In genomic region chr7:7641129-7641663, GRCh38 we compare ENCODE assay signal across 8 cellular contexts. TPM values are rescaled to one million over a fixed set of nuclear protein-coding genes. Genes with fewer than 3 reads are reported as not detected.
DNase-seq lines count a peak whose midpoint lies in the region; ATAC-seq, FAIRE-seq and TF ChIP-seq lines count a peak whose summit lies in the region.

No MANE protein-coding gene starts in this region.

- peak overlapping the region; percentile 99 for H3K56ac ChIP-seq in mesendoderm (ENCODE audit: low read length)

- peak overlapping the region; percentile 89 for H3K4me2 ChIP-seq in mesendoderm (ENCODE audit: low read length)

- H3K36me3 ChIP-seq in mesendoderm (ENCODE audit: control insufficient read depth, insufficient read depth, low read length) (no peaks in the 10 kb centered on the region), aorta (ENCODE audit: control insufficient read depth in 1 of 2, insufficient read depth in 2 of 2, low read length in 1 of 2) (no peaks in the 10 kb centered on the region)

- no peaks in the 10 kb centered on the region for H3K9me3 ChIP-seq in aorta (ENCODE audit: control insufficient read depth, low read length)

- intact Hi-C loops in aorta (cut with DNase I), result loop anchor here (2.0 to 10.0 kb wide), 2 partner anchors 74 to 456 kb away; partner anchors contain the start of genes C1GALT1 (in 1 of the 2) and MIOS (in 1 of the 2)

- DNase-seq in SKM-1 treated with dmso at 0.1 percent for 144 hours (lab: John Stamatoyannopoulos, UW; ENCODE audit: unreplicated experiment), result peak; percentile 24
- no peak for DNase-seq in SKM-1 (lab: John Stamatoyannopoulos, UW; ENCODE audit: unreplicated experiment)
- peak; percentile 28 for DNase-seq in HCEC 1CT
- DNase-seq in NCI-H69 (lab: John Stamatoyannopoulos, UW), result peak; percentile 77
- peak; percentile 57 for DNase-seq in mesendoderm
- no peak for DNase-seq in aorta
- DNase-seq in D721Med (ENCODE audit: insufficient read length, low spot score), result no peak

- H3K4ac ChIP-seq in mesendoderm (ENCODE audit: low read depth, low read length), result no peak overlapping the region

- H3K79me1 ChIP-seq in mesendoderm (ENCODE audit: low read length), result peaks cover 5% of the 10 kb centered on the region

- peak; percentile 6 for ATAC-seq in aorta (ENCODE audit: low FRiP score)

- no peak overlapping the region for H3K18ac ChIP-seq in mesendoderm (ENCODE audit: low read length)

- no peak overlapping the region for H3K23ac ChIP-seq in mesendoderm (ENCODE audit: low read length)

- no peak overlapping the region for H4K5ac ChIP-seq in mesendoderm (ENCODE audit: low read length)

- H3K4me3 ChIP-seq in mesendoderm (ENCODE audit: low read length), result peak overlapping the region; percentile 96
- H3K4me3 ChIP-seq in aorta (ENCODE audit: low read length in 2 of 2), result peak overlapping the region; percentile 45 to 59

- H3K27me3 ChIP-seq in mesendoderm (ENCODE audit: insufficient read depth, low read length, poor library complexity), result no peaks in the 10 kb centered on the region
- H3K27me3 ChIP-seq in aorta (ENCODE audit: control insufficient read depth in 1 of 2, insufficient read depth in 2 of 2, low read length in 1 of 2), result no peaks in the 10 kb centered on the region

- H3K9ac ChIP-seq in mesendoderm (ENCODE audit: low read length), result peak overlapping the region; percentile 90

- H2BK15ac ChIP-seq in mesendoderm (replicated peaks; ENCODE audit: low read depth), result no peak overlapping the region

- H4K8ac ChIP-seq in mesendoderm (ENCODE audit: low read depth, low read length), result no peak overlapping the region

- WGBS in mesendoderm (ENCODE audit: extremely low coverage, insufficient coverage, low lambda C conversion rate), result no CpG with 5 or more reads among the region's 22 CpGs
- 4% methylated on average over 22 of the region's 22 CpGs for whole genome bisulfite sequencing in aorta, 2 donors

- TF ChIP-seq CTCF in D721Med (IDR thresholded peaks at IDR 0.05; ENCODE audit: insufficient read depth, missing control alignments), result no peak

- H2AK5ac ChIP-seq in mesendoderm (ENCODE audit: low read length), result no peak overlapping the region

- H3K4me1 ChIP-seq in mesendoderm (ENCODE audit: control insufficient read depth, low read depth, low read length), result no peaks in the 10 kb centered on the region
- H3K4me1 ChIP-seq in aorta (ENCODE audit: control insufficient read depth in 1 of 2, insufficient read depth in 2 of 2, low read length in 2 of 2), result peaks cover 0 to 2% of the 10 kb centered on the region in 2 donors

- H3K79me2 ChIP-seq in mesendoderm (ENCODE audit: control insufficient read depth, insufficient read depth, low read length), result peaks cover 2% of the 10 kb centered on the region

- H3K27ac ChIP-seq in cingulate gyrus (ENCODE audit: low read depth, low read length) (peak overlapping the region; percentile 83), mesendoderm (ENCODE audit: low read depth, low read length) (peak overlapping the region; percentile 77), aorta (ENCODE audit: low read depth in 1 of 2, low read length in 2 of 2) (no peak overlapping the region)

- no peak overlapping the region for H2BK120ac ChIP-seq in mesendoderm (ENCODE audit: low read depth, low read length)

- FAIRE-seq in D721Med (lab: Jason Lieb, UNC), result no peak

- H2BK5ac ChIP-seq in mesendoderm (ENCODE audit: low read length), result no peak overlapping the region

RNA-seq across cellular contexts. Expression of gene UMAD1, which starts 0.6 kb away (rescaled TPM):
- 9.9 TPM for polyA plus RNA-seq in mesendoderm (2013, experiment 1 of 2)
- 10.6 TPM for polyA plus RNA-seq in mesendoderm (2013, experiment 2 of 2)
- 10 to 100 TPM; 14.5 to 18.9 TPM for total RNA-seq in aorta
- polyA plus RNA-seq in aorta, result 10 to 100 TPM; 11.8 to 16.5 TPM

Comparison
In these comparisons a context has a peak if more than half of its experiments do, and no peak if none do; other contexts are left out.
1. DNase-seq: peak in SKM-1 treated with dmso at 0.1 percent for 144 hours (single experiment), HCEC 1CT (single experiment), NCI-H69 (single experiment) and mesendoderm (single experiment); none in SKM-1 (single experiment), aorta (0 of 2) and D721Med (single experiment).
2. H3K27ac ChIP-seq: peak in cingulate gyrus (single experiment) and mesendoderm (single experiment); none in aorta (0 of 2).